ENCODE assay signal across 8 cellular contexts in genomic region chr2:46471-47345, GRCh38. TPM values are rescaled to one million over a fixed set of nuclear protein-coding genes. Genes with fewer than 3 reads are reported as not detected.
A peak's percentile ranks its signal among the peaks of the same experiment; 100 is the strongest.
DNase-seq lines count a peak whose midpoint lies in the region; ATAC-seq and TF ChIP-seq lines count a peak whose summit lies in the region.

Gene FAM110C (minus strand): TSS chr2:46505. CDS start chr2:46385, 120 bp downstream.

- H3K36me3 ChIP-seq in gastroesophageal sphincter (no peaks in the 10 kb centered on the region), neural cell (ENCODE audit: insufficient read depth, low read length) (no peaks in the 10 kb centered on the region), tibial nerve (no peaks in the 10 kb centered on the region)

- H4K20me1 ChIP-seq in neural cell (ENCODE audit: insufficient read depth) = no peaks in the 10 kb centered on the region

- peak within 1 kb of the TSS; percentile 86 for H3K4me3 Mint-ChIP-seq in activated T-helper 1 cell treated with anti-CD3 and anti-CD28 coated beads, Interleukin-12 subunit alpha, Interleukin-12 subunit beta, Interleukin-2, Interleukin-4 antibody, amounts not matched to agents 30 ng/mL and 10 ng/mL and 1 ng/mL, durations not matched to agents 14 hours and 24 hours and 36 hours

- H2AFZ ChIP-seq in neural cell (ENCODE audit: low read depth, low read length) = no peak within 1 kb of the TSS

- TF ChIP-seq RAD21 in neural cell (conservative IDR thresholded peaks at IDR 0.05) = no peak

- no peak within 1 kb of the TSS for H3K4me2 ChIP-seq in neural cell (ENCODE audit: low read length)

- intact Hi-C loops in activated T-helper 1 cell treated with anti-CD3 and anti-CD28 coated beads, Interleukin-12 subunit alpha, Interleukin-12 subunit beta, Interleukin-2, Interleukin-4 antibody, amounts not matched to agents 30 ng/mL and 10 ng/mL and 1 ng/mL, durations not matched to agents 14 hours and 24 hours and 36 hours (cut with micrococcal nuclease) = no loop called here

- peak within 1 kb of the TSS; percentile 73 for H3K27ac Mint-ChIP-seq in activated T-helper 1 cell treated with anti-CD3 and anti-CD28 coated beads, Interleukin-12 subunit alpha, Interleukin-12 subunit beta, Interleukin-2, Interleukin-4 antibody, amounts not matched to agents 30 ng/mL and 10 ng/mL and 1 ng/mL, durations not matched to agents 14 hours and 24 hours and 36 hours

- TF ChIP-seq CTCF in gastroesophageal sphincter (IDR thresholded peaks at IDR 0.05) (no peak), neural cell (IDR thresholded peaks at IDR 0.05; ENCODE audit: poor library complexity, severe bottlenecking) (no peak), tibial nerve (IDR thresholded peaks at IDR 0.05) (no peak)

- H3K79me2 ChIP-seq in neural cell (replicated peaks; ENCODE audit: insufficient read depth, low read length) = no peaks in the 10 kb centered on the region

- DNase-seq in 8988T (peak; percentile 75), LoVo (ENCODE audit: low spot score) (peak; percentile 53), tibial nerve (ENCODE audit: low spot score in 2 of 2) (no peak), SHP77 (lab: John Stamatoyannopoulos, UW) (no peak), NOMO-1 treated with DMSO at 0.1 percent for 48 hours (lab: John Stamatoyannopoulos, UW; ENCODE audit: unreplicated experiment) (no peak)
- DNase-seq in activated T-helper 1 cell treated with anti-CD3 and anti-CD28 coated beads, Interleukin-12 subunit alpha, Interleukin-12 subunit beta, Interleukin-2, Interleukin-4 antibody, amounts not matched to agents 30 ng/mL and 10 ng/mL and 1 ng/mL, durations not matched to agents 14 hours and 24 hours and 36 hours (ENCODE audit: low spot score) = peak; percentile 53

- 4 to 7% methylated on average over 3 to 13 of the region's 75 CpGs for WGBS in gastroesophageal sphincter (ENCODE audit: low coverage in 1 of 2), 2 donors
- WGBS in tibial nerve, 2 donors = 2% methylated on average over 30 to 39 of the region's 75 CpGs

- peaks cover 7% of the 10 kb centered on the region for H3K36me3 Mint-ChIP-seq in activated T-helper 1 cell treated with anti-CD3 and anti-CD28 coated beads, Interleukin-12 subunit alpha, Interleukin-12 subunit beta, Interleukin-2, Interleukin-4 antibody, amounts not matched to agents 30 ng/mL and 10 ng/mL and 1 ng/mL, durations not matched to agents 14 hours and 24 hours and 36 hours (ENCODE audit: low read depth)

- H3F3A ChIP-seq in neural cell (ENCODE audit: insufficient read depth, low read length, poor library complexity, severe bottlenecking) = no peaks in the 10 kb centered on the region

- TF ChIP-seq EP300 in gastroesophageal sphincter (IDR thresholded peaks at IDR 0.05) (no peak), neural cell (conservative IDR thresholded peaks at IDR 0.05; ENCODE audit: poor library complexity, severe bottlenecking) (no peak), tibial nerve (IDR thresholded peaks at IDR 0.05) (no peak)

- TF ChIP-seq POLR2A in gastroesophageal sphincter (IDR thresholded peaks at IDR 0.05) (no peak), tibial nerve (IDR thresholded peaks at IDR 0.05) (no peak)

- ATAC-seq in gastroesophageal sphincter = peak; percentile 81

- no peak within 1 kb of the TSS for H3K9ac ChIP-seq in neural cell (ENCODE audit: low read length)

- peak within 1 kb of the TSS; percentile 16 to 65 for H3K4me3 ChIP-seq in gastroesophageal sphincter
- H3K4me3 ChIP-seq in neural cell (ENCODE audit: low read length) = peak within 1 kb of the TSS; percentile 66
- H3K4me3 ChIP-seq in tibial nerve = peak within 1 kb of the TSS in 3 of 4 donors; percentile 27 to 54 (median 43)

- no peaks in the 10 kb centered on the region for H3K9me3 ChIP-seq in gastroesophageal sphincter
- H3K9me3 ChIP-seq in neural cell (ENCODE audit: low read length) = no peaks in the 10 kb centered on the region
- H3K9me3 ChIP-seq in tibial nerve = no peaks in the 10 kb centered on the region

- H3K9me3 Mint-ChIP-seq in activated T-helper 1 cell treated with anti-CD3 and anti-CD28 coated beads, Interleukin-12 subunit alpha, Interleukin-12 subunit beta, Interleukin-2, Interleukin-4 antibody, amounts not matched to agents 30 ng/mL and 10 ng/mL and 1 ng/mL, durations not matched to agents 14 hours and 24 hours and 36 hours = no peaks in the 10 kb centered on the region

- H3K9me2 ChIP-seq in neural cell (ENCODE audit: insufficient read depth, low read length) = no peaks in the 10 kb centered on the region

- peaks cover 49% of the 10 kb centered on the region for H3K27me3 Mint-ChIP-seq in activated T-helper 1 cell treated with anti-CD3 and anti-CD28 coated beads, Interleukin-12 subunit alpha, Interleukin-12 subunit beta, Interleukin-2, Interleukin-4 antibody, amounts not matched to agents 30 ng/mL and 10 ng/mL and 1 ng/mL, durations not matched to agents 14 hours and 24 hours and 36 hours (ENCODE audit: insufficient read depth)

- peaks cover 41% of the 10 kb centered on the region for H3K27me3 ChIP-seq in gastroesophageal sphincter
- H3K27me3 ChIP-seq in neural cell (ENCODE audit: insufficient read depth, low read depth, low read length) = peaks cover 66% of the 10 kb centered on the region
- peaks cover 0 to 50% of the 10 kb centered on the region in 2 donors for H3K27me3 ChIP-seq in tibial nerve

- H3K27ac ChIP-seq in gastroesophageal sphincter (peak within 1 kb of the TSS in 3 of 4 donors; percentile 72 to 82 (median 78)), neural cell (ENCODE audit: low read length) (no peak within 1 kb of the TSS), tibial nerve (peak within 1 kb of the TSS in 2 of 4 donors; percentile 65 to 76)

- H3K4me1 ChIP-seq in gastroesophageal sphincter (peaks cover 0 to 31% (median 9%) of the 10 kb centered on the region in 3 donors), tibial nerve (peaks cover 0 to 21% (median 8%) of the 10 kb centered on the region in 4 donors)

- H3K4me1 Mint-ChIP-seq in activated T-helper 1 cell treated with anti-CD3 and anti-CD28 coated beads, Interleukin-12 subunit alpha, Interleukin-12 subunit beta, Interleukin-2, Interleukin-4 antibody, amounts not matched to agents 30 ng/mL and 10 ng/mL and 1 ng/mL, durations not matched to agents 14 hours and 24 hours and 36 hours (ENCODE audit: low read depth) = peaks cover 43% of the 10 kb centered on the region

TF ChIP-seq in neural cell, 6 proteins besides CTCF, POLR2A, EP300 and RAD21:
- peak; percentile 23 for TF ChIP-seq EZH2 (IDR thresholded peaks at IDR 0.05; ENCODE audit: borderline replicate concordance, insufficient read depth, low read length, poor library complexity, severe bottlenecking)
- TF ChIP-seq SMC3 (conservative IDR thresholded peaks at IDR 0.05; ENCODE audit: poor library complexity) = no peak

RNA-seq across cellular contexts. Expression of gene FAM110C, which starts in this region (rescaled TPM):
- total RNA-seq in activated T-helper 1 cell treated with anti-CD3 and anti-CD28 coated beads, Interleukin-12 subunit alpha, Interleukin-12 subunit beta, Interleukin-2, Interleukin-4 antibody, amounts not matched to agents 30 ng/mL and 10 ng/mL and 1 ng/mL, durations not matched to agents 14 hours and 24 hours and 36 hours = 0.78 and 1.2 TPM in 2 replicates
- total RNA-seq in gastroesophageal sphincter (1 to 10 TPM in 3 of 4 donors, under 1 TPM in 1; 0.93 to 4.8 (median 3.4) TPM), tibial nerve (under 1 TPM in 3 of 4 donors, not detected in 1; 0.39 to 0.84 (median 0.66) TPM)
- 0.10 and 0.21 TPM in 2 replicates for polyA plus RNA-seq in neural cell
- polyA minus RNA-seq in neural cell = not detected in 2 replicates

Comparison
In these comparisons a context has a peak if more than half of its experiments do, and no peak if none do; other contexts are left out.
1. DNase-seq: peak in 8988T (single experiment), LoVo (single experiment) and activated T-helper 1 cell treated with anti-CD3 and anti-CD28 coated beads, Interleukin-12 subunit alpha, Interleukin-12 subunit beta, Interleukin-2, Interleukin-4 antibody, amounts not matched to agents 30 ng/mL and 10 ng/mL and 1 ng/mL, durations not matched to agents 14 hours and 24 hours and 36 hours (single experiment); none in tibial nerve (0 of 2), SHP77 (0 of 2) and NOMO-1 treated with DMSO at 0.1 percent for 48 hours (single experiment).
2. Peak in every context shown above with its lines, with median percentiles within 50 percentile points of each other: H3K4me3 ChIP-seq.